In genomic region chr3:128584412-128585020, GRCh38 we compare ENCODE assay signal across 1 cellular context.
TF ChIP-seq lines count a peak whose summit lies in the region.

No MANE protein-coding gene starts in this region.

TF ChIP-seq in GM12878, 131 proteins besides CTCF, POLR2A, EP300 and RAD21 (continued from another document):
- TF ChIP-seq ZNF687 (IDR thresholded peaks at IDR 0.05), result no peak
- no peak for TF ChIP-seq FOXK2 (IDR thresholded peaks at IDR 0.05)
- TF ChIP-seq MYB (IDR thresholded peaks at IDR 0.05; ENCODE audit: borderline replicate concordance, low read depth, low read length), result no peak
- TF ChIP-seq RAD51 (IDR thresholded peaks at IDR 0.05), result 0 out of 2 replicates have a peak, but pooled peaks have one; percentile 29
- no peak for TF ChIP-seq EGR1 (IDR thresholded peaks at IDR 0.05; ENCODE audit: borderline replicate concordance in 1 of 2, low read depth in 2 of 2, low read length in 2 of 2)
- TF ChIP-seq, protein P1, sequence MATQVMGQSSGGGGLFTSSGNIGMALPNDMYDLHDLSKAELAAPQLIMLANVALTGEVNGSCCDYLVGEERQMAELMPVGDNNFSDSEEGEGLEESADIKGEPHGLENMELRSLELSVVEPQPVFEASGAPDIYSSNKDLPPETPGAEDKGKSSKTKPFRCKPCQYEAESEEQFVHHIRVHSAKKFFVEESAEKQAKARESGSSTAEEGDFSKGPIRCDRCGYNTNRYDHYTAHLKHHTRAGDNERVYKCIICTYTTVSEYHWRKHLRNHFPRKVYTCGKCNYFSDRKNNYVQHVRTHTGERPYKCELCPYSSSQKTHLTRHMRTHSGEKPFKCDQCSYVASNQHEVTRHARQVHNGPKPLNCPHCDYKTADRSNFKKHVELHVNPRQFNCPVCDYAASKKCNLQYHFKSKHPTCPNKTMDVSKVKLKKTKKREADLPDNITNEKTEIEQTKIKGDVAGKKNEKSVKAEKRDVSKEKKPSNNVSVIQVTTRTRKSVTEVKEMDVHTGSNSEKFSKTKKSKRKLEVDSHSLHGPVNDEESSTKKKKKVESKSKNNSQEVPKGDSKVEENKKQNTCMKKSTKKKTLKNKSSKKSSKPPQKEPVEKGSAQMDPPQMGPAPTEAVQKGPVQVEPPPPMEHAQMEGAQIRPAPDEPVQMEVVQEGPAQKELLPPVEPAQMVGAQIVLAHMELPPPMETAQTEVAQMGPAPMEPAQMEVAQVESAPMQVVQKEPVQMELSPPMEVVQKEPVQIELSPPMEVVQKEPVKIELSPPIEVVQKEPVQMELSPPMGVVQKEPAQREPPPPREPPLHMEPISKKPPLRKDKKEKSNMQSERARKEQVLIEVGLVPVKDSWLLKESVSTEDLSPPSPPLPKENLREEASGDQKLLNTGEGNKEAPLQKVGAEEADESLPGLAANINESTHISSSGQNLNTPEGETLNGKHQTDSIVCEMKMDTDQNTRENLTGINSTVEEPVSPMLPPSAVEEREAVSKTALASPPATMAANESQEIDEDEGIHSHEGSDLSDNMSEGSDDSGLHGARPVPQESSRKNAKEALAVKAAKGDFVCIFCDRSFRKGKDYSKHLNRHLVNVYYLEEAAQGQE (IDR thresholded peaks at IDR 0.05; ENCODE audit: low read depth, low read length), result no peak
- peak; percentile 29; the same call in 1 of the 2 replicates for TF ChIP-seq SMC3 (IDR thresholded peaks at IDR 0.05; ENCODE audit: borderline replicate concordance, low read length)
- TF ChIP-seq, protein P2, sequence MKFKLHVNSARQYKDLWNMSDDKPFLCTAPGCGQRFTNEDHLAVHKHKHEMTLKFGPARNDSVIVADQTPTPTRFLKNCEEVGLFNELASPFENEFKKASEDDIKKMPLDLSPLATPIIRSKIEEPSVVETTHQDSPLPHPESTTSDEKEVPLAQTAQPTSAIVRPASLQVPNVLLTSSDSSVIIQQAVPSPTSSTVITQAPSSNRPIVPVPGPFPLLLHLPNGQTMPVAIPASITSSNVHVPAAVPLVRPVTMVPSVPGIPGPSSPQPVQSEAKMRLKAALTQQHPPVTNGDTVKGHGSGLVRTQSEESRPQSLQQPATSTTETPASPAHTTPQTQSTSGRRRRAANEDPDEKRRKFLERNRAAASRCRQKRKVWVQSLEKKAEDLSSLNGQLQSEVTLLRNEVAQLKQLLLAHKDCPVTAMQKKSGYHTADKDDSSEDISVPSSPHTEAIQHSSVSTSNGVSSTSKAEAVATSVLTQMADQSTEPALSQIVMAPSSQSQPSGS (IDR thresholded peaks at IDR 0.05; ENCODE audit: low read length), result no peak
- TF ChIP-seq, protein P3, sequence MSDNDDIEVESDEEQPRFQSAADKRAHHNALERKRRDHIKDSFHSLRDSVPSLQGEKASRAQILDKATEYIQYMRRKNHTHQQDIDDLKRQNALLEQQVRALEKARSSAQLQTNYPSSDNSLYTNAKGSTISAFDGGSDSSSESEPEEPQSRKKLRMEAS (IDR thresholded peaks at IDR 0.05; ENCODE audit: low read depth, low read length), result no peak
- TF ChIP-seq, protein P4, sequence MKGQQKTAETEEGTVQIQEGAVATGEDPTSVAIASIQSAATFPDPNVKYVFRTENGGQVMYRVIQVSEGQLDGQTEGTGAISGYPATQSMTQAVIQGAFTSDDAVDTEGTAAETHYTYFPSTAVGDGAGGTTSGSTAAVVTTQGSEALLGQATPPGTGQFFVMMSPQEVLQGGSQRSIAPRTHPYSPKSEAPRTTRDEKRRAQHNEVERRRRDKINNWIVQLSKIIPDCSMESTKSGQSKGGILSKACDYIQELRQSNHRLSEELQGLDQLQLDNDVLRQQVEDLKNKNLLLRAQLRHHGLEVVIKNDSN (IDR thresholded peaks at IDR 0.05; ENCODE audit: borderline replicate concordance, extremely low read length, insufficient read depth, low read depth, low read length), result peak; percentile 41
